In the genomic region with DNA sequence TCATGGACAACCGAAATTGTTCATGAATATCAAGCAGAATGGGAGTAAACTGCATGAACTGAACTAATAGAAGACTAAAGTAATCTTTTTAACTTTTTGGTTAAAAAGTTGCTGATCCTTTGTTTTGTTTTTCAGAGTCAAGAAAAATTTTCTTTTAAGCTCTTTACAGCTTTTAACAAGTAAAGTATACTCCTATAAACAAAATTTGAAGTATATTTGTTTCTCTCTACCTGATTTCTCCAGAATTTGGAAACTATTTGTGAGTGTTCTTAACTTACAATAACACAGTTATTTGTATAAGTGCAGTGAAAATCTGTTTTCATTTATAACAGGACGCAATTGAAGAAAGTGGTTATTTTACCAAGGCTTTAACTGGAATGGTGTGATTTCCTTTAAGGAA, we compare ENCODE assay signal across 10 cellular contexts. TPM values are rescaled to one million over a fixed set of nuclear protein-coding genes. Genes with fewer than 3 reads are reported as not detected.
"Had no signal": no experiment of that assay in that cellular context is flagged by ENCODE, and none has a peak within 500 bp of the region (broad histone marks: within the 10 kb centered on the region; RNA-seq: fewer than 3 reads in every experiment).

No MANE protein-coding gene starts in this region.

- H3K9me3 ChIP-seq: HAP-1 had no signal

- FAIRE-seq: HTR-8/SVneo, K562 had no signal

- DNase-seq: GM23248, GOT3, H7, IMR-90, KG1 had no signal

- H3K36me3 ChIP-seq: HAP-1 had no signal

- ATAC-seq: HCT116, K562 had no signal

- H3K4me3 ChIP-seq: GM23248, HAP-1, K562 had no signal

- H3K27ac ChIP-seq: GM23248 had no signal

- H2AFZ ChIP-seq: GM23248 had no signal

RNA-seq across cellular contexts. Expression of gene LRRK2, which starts 12.2 kb away (rescaled TPM):
- total RNA-seq: HT-29 had no signal
